In the genomic region with DNA sequence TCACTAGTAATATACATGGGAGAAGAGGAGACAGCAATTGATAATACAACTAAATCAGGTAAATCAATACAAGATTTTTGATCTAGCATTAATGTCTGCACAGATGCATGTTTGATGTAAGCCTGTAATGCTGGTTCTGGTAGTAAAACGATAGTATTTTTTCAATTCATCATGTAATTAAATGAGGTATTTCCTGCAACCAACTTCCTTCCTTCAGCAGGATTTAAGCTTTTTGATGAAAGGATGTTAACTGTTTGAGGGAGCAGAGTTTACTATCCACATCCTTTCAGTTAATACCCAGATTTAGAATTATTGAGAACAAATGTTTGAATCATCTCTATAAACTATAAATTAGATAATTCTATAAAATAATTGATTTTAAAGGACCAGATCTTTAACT, we compare ENCODE assay signal across 20 cellular contexts. TPM values are rescaled to one million over a fixed set of nuclear protein-coding genes. Genes with fewer than 3 reads are reported as not detected.
DNase-seq lines count a peak whose midpoint lies in the region; ATAC-seq and TF ChIP-seq lines count a peak whose summit lies in the region.
"Had no signal": no experiment of that assay in that cellular context is flagged by ENCODE, and none has a peak within 500 bp of the region (broad histone marks: within the 10 kb centered on the region; RNA-seq: fewer than 3 reads in every experiment).

No MANE protein-coding gene starts in this region.

- peak overlapping the region; percentile 61 for H3K27ac Mint-ChIP-seq in activated naive CD4-positive, alpha-beta T cell treated with anti-CD3 and anti-CD28 coated beads, Interleukin-2, amount 50 U/mL, for 24 hours
- H3K27ac Mint-ChIP-seq in CD8-positive, alpha-beta T cell = no peak overlapping the region
- H3K27ac Mint-ChIP-seq in T-helper 17 cell = no peak overlapping the region

- intact Hi-C loops in CD8-positive, alpha-beta T cell (cut with DNase I, micrococcal nuclease) = no loop called here

- H3K4me3 ChIP-seq in CD8-positive, alpha-beta T cell (ENCODE audit: low read depth, low read length) = no peak overlapping the region
- H3K4me3 ChIP-seq: GM12878, K562 had no signal

- no peaks in the 10 kb centered on the region for H3K9me3 ChIP-seq in CD8-positive, alpha-beta T cell (ENCODE audit: low read length)
- H3K9me3 ChIP-seq in T-helper 17 cell (ENCODE audit: control insufficient read depth, low read length, poor library complexity, severe bottlenecking) = no peaks in the 10 kb centered on the region

- no peaks in the 10 kb centered on the region for H3K9me3 Mint-ChIP-seq in activated naive CD4-positive, alpha-beta T cell treated with anti-CD3 and anti-CD28 coated beads, Interleukin-2, amount 50 U/mL, for 24 hours
- H3K9me3 Mint-ChIP-seq in CD8-positive, alpha-beta T cell = no peaks in the 10 kb centered on the region

- no peak for DNase-seq in activated naive CD4-positive, alpha-beta T cell (lab: John Stamatoyannopoulos, UW)
- DNase-seq in CD8-positive, alpha-beta T cell = no peak
- DNase-seq in T-helper 17 cell (no peak), GM13976 (ENCODE audit: low spot score) (no peak), HuH-7.5 (ENCODE audit: low spot score) (no peak)
- DNase-seq in stimulated activated CD4-positive, alpha-beta T cell treated with anti-CD3 and anti-CD28 coated beads, Interleukin-4, amount 100 ng/mL, for 1 hour = no peak
- DNase-seq: ACHN, Calu3, EL, GOT3, NCI-H1417 treated with DMSO at 0.1 percent for 48 hours, NCI-H187 treated with DMSO at 0.1 percent for 48 hours, NCI-H2227 treated with DMSO at 0.1 percent for 48 hours, NCI-H510A treated with DMSO at 0.1 percent for 48 hours, NCI-H774 had no signal

- no peaks in the 10 kb centered on the region for H3K27me3 Mint-ChIP-seq in activated naive CD4-positive, alpha-beta T cell treated with anti-CD3 and anti-CD28 coated beads, Interleukin-2, amount 50 U/mL, for 24 hours
- no peaks in the 10 kb centered on the region for H3K27me3 Mint-ChIP-seq in CD8-positive, alpha-beta T cell (ENCODE audit: low read depth)
- no peaks in the 10 kb centered on the region for H3K27me3 Mint-ChIP-seq in T-helper 17 cell

- no peak overlapping the region for H3K27ac ChIP-seq in CD8-positive, alpha-beta T cell (ENCODE audit: low read depth, low read length)

- TF ChIP-seq CTCF in CD8-positive, alpha-beta T cell (IDR thresholded peaks at IDR 0.05) = no peak
- TF ChIP-seq CTCF in GM13976 (IDR thresholded peaks at IDR 0.05; ENCODE audit: borderline replicate concordance, control extremely low read depth, extremely low read depth, insufficient read depth, missing control alignments) = no peak

- H3K36me3 ChIP-seq in CD8-positive, alpha-beta T cell (ENCODE audit: insufficient read depth, low read length) = no peaks in the 10 kb centered on the region

- H3K4me1 Mint-ChIP-seq in activated naive CD4-positive, alpha-beta T cell treated with anti-CD3 and anti-CD28 coated beads, Interleukin-2, amount 50 U/mL, for 24 hours = peaks cover 39% of the 10 kb centered on the region
- peaks cover 26% of the 10 kb centered on the region for H3K4me1 Mint-ChIP-seq in CD8-positive, alpha-beta T cell (ENCODE audit: low read depth)
- peaks cover 17% of the 10 kb centered on the region for H3K4me1 Mint-ChIP-seq in T-helper 17 cell

- H3K4me3 Mint-ChIP-seq in activated naive CD4-positive, alpha-beta T cell treated with anti-CD3 and anti-CD28 coated beads, Interleukin-2, amount 50 U/mL, for 24 hours = peak overlapping the region; percentile 26
- peak overlapping the region; percentile 1 for H3K4me3 Mint-ChIP-seq in CD8-positive, alpha-beta T cell
- H3K4me3 Mint-ChIP-seq in T-helper 17 cell = peak overlapping the region; percentile 53

- no peak for ATAC-seq in CD8-positive, alpha-beta T cell
- ATAC-seq in T-helper 17 cell = no peak
- ATAC-seq: GM12878, HCT116, K562, Right ventricle myocardium inferior had no signal

- in situ Hi-C loops in GM13976 (cut with MboI; ENCODE audit: low sequenced_read_pairs, unreplicated experiment) = no loop called here

- CTCF ChIA-PET in CD8-positive, alpha-beta T cell (lab: Charles Lee) = no interaction called here

- H3K4me1 ChIP-seq in CD8-positive, alpha-beta T cell (ENCODE audit: insufficient read depth, low read length) = peaks cover 17% of the 10 kb centered on the region

- no peaks in the 10 kb centered on the region for H3K27me3 ChIP-seq in CD8-positive, alpha-beta T cell (ENCODE audit: insufficient read depth, low read length)

- POLR2A ChIA-PET in CD8-positive, alpha-beta T cell (lab: Charles Lee) = no interaction called here

- no peaks in the 10 kb centered on the region for H3K36me3 Mint-ChIP-seq in activated naive CD4-positive, alpha-beta T cell treated with anti-CD3 and anti-CD28 coated beads, Interleukin-2, amount 50 U/mL, for 24 hours
- H3K36me3 Mint-ChIP-seq in CD8-positive, alpha-beta T cell = no peaks in the 10 kb centered on the region
- H3K36me3 Mint-ChIP-seq in T-helper 17 cell (ENCODE audit: low read depth) = peaks cover 3% of the 10 kb centered on the region

RNA-seq across cellular contexts. Expression of gene NFKB1, which starts 31.4 kb away (rescaled TPM):
- total RNA-seq in CD8-positive, alpha-beta T cell = 100 to 1,000 TPM; 278 to 289 TPM
- total RNA-seq in T-helper 17 cell = 100 to 1,000 TPM; 251 to 277 TPM

Comparison
In these comparisons a context has a peak if more than half of its experiments do, and no peak if none do; other contexts are left out.
1. H3K4me3 Mint-ChIP-seq: peak in every context shown above with its lines; median percentile 53 in T-helper 17 cell; 26 in activated naive CD4-positive, alpha-beta T cell treated with anti-CD3 and anti-CD28 coated beads, Interleukin-2, amount 50 U/mL, for 24 hours; 1 in CD8-positive, alpha-beta T cell.